28 cellular contexts compared by ENCODE assay signal in the genomic region with DNA sequence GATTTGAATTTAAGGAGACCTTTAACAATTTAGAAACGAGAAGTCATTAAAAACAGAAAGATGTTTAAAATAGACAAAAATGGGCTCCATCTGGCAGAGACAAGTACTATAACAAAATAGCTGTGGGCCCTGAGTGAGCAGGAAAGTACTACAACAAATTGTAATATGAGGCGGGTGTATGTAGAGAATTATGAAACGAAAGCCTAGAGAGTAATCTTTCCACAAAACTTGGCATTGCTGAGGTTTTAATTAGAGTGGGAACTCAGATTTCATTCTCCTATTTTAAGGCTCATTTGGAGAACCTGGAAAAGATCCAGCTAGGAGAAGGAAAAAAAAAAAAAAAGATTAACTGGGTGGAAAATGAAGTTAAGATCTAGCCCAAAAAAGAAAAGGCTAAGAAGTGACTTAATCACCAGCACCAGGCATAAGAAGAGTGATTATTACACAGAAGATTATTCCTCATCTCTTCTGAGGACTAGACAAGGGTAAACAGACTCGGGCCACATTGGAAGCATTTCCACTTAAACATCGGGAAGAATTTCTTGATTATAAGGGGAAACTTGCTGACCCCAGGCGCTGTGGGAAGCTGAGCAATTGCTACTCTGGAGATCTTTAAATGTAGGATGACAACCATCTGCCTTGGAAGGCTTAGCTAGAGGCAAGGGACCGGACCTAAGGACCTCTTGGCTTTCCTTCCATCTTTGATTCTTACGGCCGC. TPM values are rescaled to one million over a fixed set of nuclear protein-coding genes. Genes with fewer than 3 reads are reported as not detected.
DNase-seq lines count a peak whose midpoint lies in the region; ATAC-seq and TF ChIP-seq lines count a peak whose summit lies in the region.
"Had no signal": no experiment of that assay in that cellular context is flagged by ENCODE, and none has a peak within 500 bp of the region (broad histone marks: within the 10 kb centered on the region; RNA-seq: fewer than 3 reads in every experiment).

No MANE protein-coding gene starts in this region.

- H3K4me1 Mint-ChIP-seq in immature natural killer cell = no peaks in the 10 kb centered on the region
- H3K4me1 Mint-ChIP-seq: neural progenitor cell had no signal

- peaks cover 0 to 4% (median 0%) of the 10 kb centered on the region in 3 donors for H3K27me3 Mint-ChIP-seq in immature natural killer cell (ENCODE audit: low read depth in 3 of 3)

- H3K4me3 ChIP-seq in SJSA1 (no peak overlapping the region), fibroblast of villous mesenchyme (ENCODE audit: low read depth, low read length) (no peak overlapping the region)
- H3K4me3 ChIP-seq: gastrocnemius medialis, HAP-1, neural progenitor cell had no signal

- H3K4me1 ChIP-seq in SJSA1 (replicated peaks) = peaks cover 36% of the 10 kb centered on the region
- H3K4me1 ChIP-seq: neural progenitor cell had no signal

- no peaks in the 10 kb centered on the region for H3K27me3 ChIP-seq in SJSA1 (replicated peaks)
- H3K27me3 ChIP-seq: gastrocnemius medialis, neural progenitor cell had no signal

- peak; percentile 2 for DNase-seq in DMS 273 (lab: John Stamatoyannopoulos, UW; ENCODE audit: unreplicated experiment)
- DNase-seq in DMS 273 treated with DMSO at 0.1 percent for 48 hours (lab: John Stamatoyannopoulos, UW) = no peak
- DNase-seq in SJSA1 (ENCODE audit: low read depth in 1 of 2, low spot score in 2 of 2) = no peak
- DNase-seq in fibroblast of villous mesenchyme (ENCODE audit: low read depth) = peak; percentile 43
- no peak for DNase-seq in sciatic nerve (ENCODE audit: low spot score)
- DNase-seq in immature natural killer cell = no peak
- no peak for DNase-seq in GM19240 (ENCODE audit: insufficient read length, low spot score)
- DNase-seq: activated CD4-positive, alpha-beta T cell treated with anti-CD3 and anti-CD28 coated beads, Interleukin-2, amount 50 U/mL, for 48 hours; activated CD4-positive, CD25-positive, alpha-beta regulatory T cell; activated CD8-positive, alpha-beta memory T cell treated with anti-CD3 and anti-CD28 coated beads, Interleukin-2, amount 50 U/mL, for 4 hours; AML-193; effector CD4-positive, alpha-beta T cell; erythroblast; gastrocnemius medialis; islet precursor cell; mammary epithelial cell; NCI-H1092; NCI-H2029; NCI-H774; T-helper 9 cell; trophoblast cell had no signal

- no peaks in the 10 kb centered on the region for H3K36me3 ChIP-seq in SJSA1
- H3K36me3 ChIP-seq: gastrocnemius medialis, HAP-1, neural progenitor cell had no signal

- H3K36me3 Mint-ChIP-seq in immature natural killer cell = no peaks in the 10 kb centered on the region
- H3K36me3 Mint-ChIP-seq: activated naive CD8-positive, alpha-beta T cell; neural progenitor cell had no signal

- peaks cover 0 to 7% (median under 1%) of the 10 kb centered on the region in 6 donors for H3K9me3 Mint-ChIP-seq in immature natural killer cell
- H3K9me3 Mint-ChIP-seq: activated T-helper 2 cell treated with anti-CD3 and anti-CD28 coated beads, Interferon-gamma antibody, Interleukin-2, Interleukin-4, amounts not matched to agents 10 μg/mL and 5 μg/mL and 100 μg/mL, durations not matched to agents 14 hours and 24 hours and 36 hours; neural progenitor cell had no signal

- TF ChIP-seq CTCF in fibroblast of villous mesenchyme (IDR thresholded peaks at IDR 0.05; ENCODE audit: insufficient read depth, low read depth, low read length) = no peak

- H3K9me3 ChIP-seq in SJSA1 (replicated peaks) = no peaks in the 10 kb centered on the region
- H3K9me3 ChIP-seq: gastrocnemius medialis, HAP-1 had no signal

- H3K27ac ChIP-seq in SJSA1 = peak overlapping the region; percentile 95
- H3K27ac ChIP-seq: 22Rv1, neural progenitor cell had no signal

- H3K4me3 Mint-ChIP-seq in immature natural killer cell = no peak overlapping the region
- H3K4me3 Mint-ChIP-seq: activated naive CD8-positive, alpha-beta T cell; neural progenitor cell had no signal

- intact Hi-C loops in sciatic nerve (cut with DNase I) = no loop called here

- ATAC-seq in sciatic nerve = peak; percentile 70
- ATAC-seq in HG03097 (IDR thresholded peaks at IDR 0.05; ENCODE audit: low FRiP score, unreplicated experiment) = no peak
- ATAC-seq: gastrocnemius medialis had no signal

- H3K27ac Mint-ChIP-seq in immature natural killer cell = no peak overlapping the region
- H3K27ac Mint-ChIP-seq: activated naive CD8-positive, alpha-beta T cell; activated T-helper 2 cell treated with anti-CD3 and anti-CD28 coated beads, Interferon-gamma antibody, Interleukin-2, Interleukin-4, amounts not matched to agents 10 μg/mL and 5 μg/mL and 100 μg/mL, durations not matched to agents 14 hours and 24 hours and 36 hours; neural progenitor cell had no signal

RNA-seq across cellular contexts. Expression of a gene that starts 40.8 kb away (rescaled TPM):
- 0.16 and 0.68 TPM in 2 replicates for total RNA-seq in SJSA1 (2014; rRNA removed; shearing (Covaris generic))
- total RNA-seq in fibroblast of villous mesenchyme (under 0.01 and 0.64 TPM in 2 replicates), sciatic nerve (52.1 TPM)
- polyA plus RNA-seq in immature natural killer cell = not detected
- total RNA-seq: LHCN-M2, mammary epithelial cell had no signal
- polyA plus RNA-seq: mammary epithelial cell had no signal

Comparison
In these comparisons a context has a peak if more than half of its experiments do, and no peak if none do; other contexts are left out.
1. DNase-seq: peak in DMS 273 (single experiment) and fibroblast of villous mesenchyme (single experiment); none in DMS 273 treated with DMSO at 0.1 percent for 48 hours (single experiment), SJSA1 (0 of 2), sciatic nerve (single experiment), immature natural killer cell (0 of 3) and GM19240 (single experiment).
2. RNA of a gene that starts 40.8 kb away (total RNA-seq): 52.1 TPM in sciatic nerve (single experiment); 0.16 to 0.68 TPM in SJSA1 and under 0.01 to 0.64 TPM in fibroblast of villous mesenchyme; every median in the first group is over 10 times any median in the second.